8 cellular contexts compared by ENCODE assay signal in the genomic region with DNA sequence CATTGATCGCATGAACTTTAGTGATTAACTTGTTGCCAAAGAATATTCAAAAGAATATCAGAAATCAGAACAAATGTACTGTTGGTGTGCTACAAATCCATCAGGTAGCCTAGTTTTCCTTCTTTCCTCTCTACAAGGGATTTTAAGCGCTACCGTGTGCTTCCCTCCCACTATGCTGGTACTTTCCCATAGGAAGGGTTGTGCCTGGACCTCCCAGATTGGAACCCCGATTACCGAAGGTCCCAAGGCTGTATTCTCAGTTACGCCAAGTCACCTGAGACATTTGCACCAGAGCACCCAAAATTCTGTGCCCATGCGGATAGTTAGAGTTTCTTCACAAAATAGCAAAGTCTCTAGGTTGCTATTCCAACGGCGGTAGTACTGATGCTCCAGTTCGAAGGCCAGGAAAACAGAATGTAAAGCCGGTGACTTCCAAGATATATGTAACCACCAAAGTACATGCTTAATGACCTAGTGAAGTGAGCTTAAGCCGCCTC. TPM values are rescaled to one million over a fixed set of nuclear protein-coding genes. Genes with fewer than 3 reads are reported as not detected.
DNase-seq lines count a peak whose midpoint lies in the region; ATAC-seq lines count a peak whose summit lies in the region.

No MANE protein-coding gene starts in this region.

- no peaks in the 10 kb centered on the region for H3K36me3 ChIP-seq in iPS DF 6.9 (ENCODE audit: control insufficient read depth, insufficient read depth, low read length)

- H3K4me1 Mint-ChIP-seq in activated CD4-positive, alpha-beta memory T cell treated with anti-CD3 and anti-CD28 coated beads for 36 hours (ENCODE audit: low read depth) = peaks cover 28% of the 10 kb centered on the region
- peaks cover 13 to 24% of the 10 kb centered on the region in 2 donors for H3K4me1 Mint-ChIP-seq in stimulated activated naive B cell treated with anti-CD40 and anti-IgM and Interleukin-4, amounts not matched to agents 10 μg/mL and 1 μg/mL and 100 μg/mL, for 72 hours

- CTCF ChIA-PET in activated CD4-positive, alpha-beta memory T cell treated with anti-CD3 and anti-CD28 coated beads for 36 hours (lab: Charles Lee) = interaction anchor here (1.0 to 7.2 kb wide), 15 partner anchors 13 to 283 kb away, joined by 3 to 71 read pairs (median 6); a partner anchor contains a TSS

- H3K4me3 Mint-ChIP-seq in activated CD4-positive, alpha-beta memory T cell treated with anti-CD3 and anti-CD28 coated beads for 36 hours = peak overlapping the region; percentile 98
- peak overlapping the region; percentile 95 to 96 for H3K4me3 Mint-ChIP-seq in stimulated activated naive B cell treated with anti-CD40 and anti-IgM and Interleukin-4, amounts not matched to agents 10 μg/mL and 1 μg/mL and 100 μg/mL, for 72 hours

- WGBS in iPS DF 6.9 (ENCODE audit: insufficient coverage, insufficient read length) = no CpG with 5 or more reads among the region's 12 CpGs

- H3K4me1 ChIP-seq in iPS DF 6.9 (ENCODE audit: control insufficient read depth, insufficient read depth, low read length) = no peaks in the 10 kb centered on the region

- peak overlapping the region; percentile 90 for H3K27ac Mint-ChIP-seq in activated CD4-positive, alpha-beta memory T cell treated with anti-CD3 and anti-CD28 coated beads for 36 hours
- H3K27ac Mint-ChIP-seq in stimulated activated naive B cell treated with anti-CD40 and anti-IgM and Interleukin-4, amounts not matched to agents 10 μg/mL and 1 μg/mL and 100 μg/mL, for 72 hours = peak overlapping the region; percentile 97

- H3K27me3 Mint-ChIP-seq in activated CD4-positive, alpha-beta memory T cell treated with anti-CD3 and anti-CD28 coated beads for 36 hours = no peaks in the 10 kb centered on the region
- H3K27me3 Mint-ChIP-seq in stimulated activated naive B cell treated with anti-CD40 and anti-IgM and Interleukin-4, amounts not matched to agents 10 μg/mL and 1 μg/mL and 100 μg/mL, for 72 hours = peaks cover 10% of the 10 kb centered on the region in 2 donors

- peaks cover 10% of the 10 kb centered on the region for H3K36me3 Mint-ChIP-seq in activated CD4-positive, alpha-beta memory T cell treated with anti-CD3 and anti-CD28 coated beads for 36 hours
- peaks cover 3 to 12% of the 10 kb centered on the region in 2 donors for H3K36me3 Mint-ChIP-seq in stimulated activated naive B cell treated with anti-CD40 and anti-IgM and Interleukin-4, amounts not matched to agents 10 μg/mL and 1 μg/mL and 100 μg/mL, for 72 hours

- H3K9me3 Mint-ChIP-seq in activated CD4-positive, alpha-beta memory T cell treated with anti-CD3 and anti-CD28 coated beads for 36 hours = no peaks in the 10 kb centered on the region
- no peaks in the 10 kb centered on the region for H3K9me3 Mint-ChIP-seq in stimulated activated naive B cell treated with anti-CD40 and anti-IgM and Interleukin-4, amounts not matched to agents 10 μg/mL and 1 μg/mL and 100 μg/mL, for 72 hours

- peak; percentile 2 for ATAC-seq in HG02623 (IDR thresholded peaks at IDR 0.05; ENCODE audit: unreplicated experiment)
- peak; percentile 4 to 6 for ATAC-seq in stimulated activated naive B cell treated with anti-CD40 and anti-IgM and Interleukin-4, amounts not matched to agents 10 μg/mL and 1 μg/mL and 100 μg/mL, for 72 hours (replicated peaks)

- no peaks in the 10 kb centered on the region for H3K9me3 ChIP-seq in iPS DF 6.9 (ENCODE audit: control insufficient read depth, insufficient read depth, low read length)

- POLR2A ChIA-PET in activated CD4-positive, alpha-beta memory T cell treated with anti-CD3 and anti-CD28 coated beads for 36 hours (lab: Charles Lee) = interaction anchor here (0.7 to 2.0 kb wide), 16 partner anchors 9 to 672 kb away, joined by 3 to 18 read pairs (median 5); a partner anchor contains a TSS

- H3K27ac ChIP-seq in iPS DF 6.9 (ENCODE audit: low read length) = no peak overlapping the region

- intact Hi-C loops in activated CD4-positive, alpha-beta memory T cell treated with anti-CD3 and anti-CD28 coated beads for 36 hours (cut with micrococcal nuclease) = loop anchor here (1.0 to 10.0 kb wide), 9 partner anchors 57 to 1577 kb away; a partner anchor contains a TSS

- no peaks in the 10 kb centered on the region for H3K27me3 ChIP-seq in iPS DF 6.9 (ENCODE audit: control insufficient read depth, insufficient read depth, low read length)

- DNase-seq in DMS53 treated with DMSO at 0.1 percent for 48 hours (lab: John Stamatoyannopoulos, UW; ENCODE audit: unreplicated experiment) (peak; percentile 42), iPS DF 6.9 (ENCODE audit: low read depth, low spot score) (no peak), medulla oblongata (ENCODE audit: extremely low spot score) (no peak), occipital lobe (lab: John Stamatoyannopoulos, UW) (no peak)
- DNase-seq in activated CD4-positive, alpha-beta memory T cell treated with anti-CD3 and anti-CD28 coated beads for 36 hours = no peak
- no peak for DNase-seq in stimulated activated naive B cell treated with anti-CD40 and anti-IgM and Interleukin-4, amounts not matched to agents 10 μg/mL and 1 μg/mL and 100 μg/mL, for 72 hours
- DNase-seq in activated CD4-positive, alpha-beta T cell treated with anti-CD3 and anti-CD28 coated beads for 4 hours = no peak

- peak overlapping the region; percentile 91; the same call in 1 of the 2 replicates for H3K4me3 ChIP-seq in iPS DF 6.9 (ENCODE audit: low read length)

RNA-seq across cellular contexts. Expression of a gene that starts 23.4 kb away (rescaled TPM):
- 1 to 10 TPM in 1 of 2 experiments, under 1 TPM in 1; 0.62 to 1.3 TPM for total RNA-seq in activated CD4-positive, alpha-beta memory T cell treated with anti-CD3 and anti-CD28 coated beads for 36 hours
- total RNA-seq in occipital lobe = 150 TPM

Comparison
In these comparisons a context has a peak if more than half of its experiments do, and no peak if none do; other contexts are left out.
1. RNA of a gene that starts 23.4 kb away (total RNA-seq): 150 TPM in occipital lobe (single experiment); 0.62 to 1.3 TPM in activated CD4-positive, alpha-beta memory T cell treated with anti-CD3 and anti-CD28 coated beads for 36 hours; every median in the first group is over 10 times any median in the second.